9 cellular contexts compared by ENCODE assay signal in genomic region chr21:25573409-25574206, GRCh38. TPM values are rescaled to one million over a fixed set of nuclear protein-coding genes. Genes with fewer than 3 reads are reported as not detected.
DNase-seq lines count a peak whose midpoint lies in the region; ATAC-seq, FAIRE-seq and TF ChIP-seq lines count a peak whose summit lies in the region.
"Had no signal": no experiment of that assay in that cellular context is flagged by ENCODE, and none has a peak within 500 bp of the region (broad histone marks: within the 10 kb centered on the region; RNA-seq: fewer than 3 reads in every experiment).

No MANE protein-coding gene starts in this region.

- H3K9me1 ChIP-seq in K562 (ENCODE audit: control insufficient read depth, insufficient read depth, low read length): no peaks in the 10 kb centered on the region

- H3K9me3 ChIP-seq in K562 (replicated peaks; ENCODE audit: control insufficient read depth, insufficient read depth, low read depth, low read length) (no peaks in the 10 kb centered on the region), neuronal stem cell (replicated peaks in 1 of 2; ENCODE audit: control insufficient read depth in 2 of 2, insufficient read depth in 1 of 2, low read depth in 1 of 2, low read length in 2 of 2) (no peaks in the 10 kb centered on the region)
- H3K9me3 ChIP-seq: heart left ventricle had no signal

- H3K4me1 ChIP-seq in K562 (replicated peaks in 1 of 2; ENCODE audit: control insufficient read depth in 2 of 2, insufficient read depth in 2 of 2, low read length in 2 of 2) (peaks cover 0 to 6% of the 10 kb centered on the region in 2 experiments; a peak in 3 of 5 replicates), neuronal stem cell (ENCODE audit: control insufficient read depth in 2 of 2, insufficient read depth in 1 of 2, low read depth in 1 of 2, low read length in 2 of 2) (peaks cover 0 to 6% of the 10 kb centered on the region in 2 donors)

- H3K23ac ChIP-seq in neuronal stem cell (ENCODE audit: low read depth, low read length, poor library complexity): no peak overlapping the region

- H3K4ac ChIP-seq in neuronal stem cell (ENCODE audit: low read length): no peak overlapping the region

- H4K91ac ChIP-seq in neuronal stem cell (ENCODE audit: low read depth, low read length, poor library complexity): no peak overlapping the region

- peaks cover 6% of the 10 kb centered on the region; the same call in 2 of the 3 replicates for H3K36me3 ChIP-seq in K562 (ENCODE audit: control insufficient read depth, insufficient read depth, low read length)
- peaks cover 0 to 18% of the 10 kb centered on the region in 2 donors for H3K36me3 ChIP-seq in neuronal stem cell (replicated peaks in 1 of 2; ENCODE audit: control insufficient read depth in 2 of 2, insufficient read depth in 2 of 2, low read length in 2 of 2)

- H3K4me3 ChIP-seq in K562 (no peak overlapping the region), neuronal stem cell (ENCODE audit: low read length in 2 of 2) (no peak overlapping the region)
- H3K4me3 ChIP-seq: heart left ventricle had no signal

- no peak for TF ChIP-seq POLR2A in K562 (conservative IDR thresholded peaks at IDR 0.05)

- no peaks in the 10 kb centered on the region for H3K79me1 ChIP-seq in neuronal stem cell (ENCODE audit: low read depth, low read length)

- CTCF ChIA-PET in K562 (lab: Yijun Ruan, JAX; ENCODE audit: low intra/inter-chr PET ratio): no interaction called here

- H3K4me2 ChIP-seq in K562 (ENCODE audit: insufficient read depth, low read length) (no peak overlapping the region), neuronal stem cell (ENCODE audit: insufficient read depth, low read length, poor library complexity, severe bottlenecking) (no peak overlapping the region)

- no peaks in the 10 kb centered on the region for H4K20me1 ChIP-seq in K562 (replicated peaks; ENCODE audit: control insufficient read depth, insufficient read depth, low read length)

- no peak overlapping the region for H2AK5ac ChIP-seq in neuronal stem cell (ENCODE audit: low read depth, low read length)

- peak; percentile 23 for ATAC-seq in HG03175 (IDR thresholded peaks at IDR 0.05; ENCODE audit: unreplicated experiment)
- ATAC-seq in K562: peak; percentile 74

- H3K9ac ChIP-seq in K562 (ENCODE audit: insufficient read depth in 1 of 2, low read depth in 2 of 2, low read length in 2 of 2) (no peak overlapping the region), neuronal stem cell (ENCODE audit: low read depth, low read length, poor library complexity) (no peak overlapping the region)

- intact Hi-C loops in K562 (cut with micrococcal nuclease): no loop called here

- H2BK12ac ChIP-seq in neuronal stem cell (ENCODE audit: low read length): no peak overlapping the region

- TF ChIP-seq RAD21 in K562 (CRISPR knock-in tag; conservative IDR thresholded peaks at IDR 0.05 in 1 of 2, IDR thresholded peaks at IDR 0.05 in 1 of 2): no peak

- FAIRE-seq in K562 (lab: Jason Lieb, UNC): peak; percentile 87

- H2BK15ac ChIP-seq in neuronal stem cell (ENCODE audit: low read length): no peak overlapping the region

- no peak for TF ChIP-seq EP300 in K562 (IDR thresholded peaks at IDR 0.05; ENCODE audit: low read length)

- DNase-seq in activated CD8-positive, alpha-beta memory T cell treated with anti-CD3 and anti-CD28 coated beads for 24 hours: peak; percentile 76
- DNase-seq in activated CD8-positive, alpha-beta memory T cell treated with anti-CD3 and anti-CD28 coated beads, Interleukin-2, amount 50 U/mL, for 48 hours: no peak
- DNase-seq in SW480 (ENCODE audit: low spot score) (peak; percentile 92), K562 (ENCODE audit: extremely low read depth in 1 of 4, low spot score in 3 of 4) (peak; percentile 22 to 63 (median 30)), neuronal stem cell (ENCODE audit: low spot score) (no peak), NCI-H2227 treated with DMSO at 0.1 percent for 48 hours (lab: John Stamatoyannopoulos, UW) (no peak), COR-L47 (lab: John Stamatoyannopoulos, UW) (no peak)
- DNase-seq: heart left ventricle had no signal

- H3K14ac ChIP-seq in neuronal stem cell (ENCODE audit: low read length): no peak overlapping the region

- H3K79me2 ChIP-seq in K562 (ENCODE audit: control insufficient read depth, insufficient read depth, low read length): no peaks in the 10 kb centered on the region

- POLR2A ChIA-PET in K562 (lab: Yijun Ruan, JAX): no interaction called here

- no peak for TF ChIP-seq CTCF in K562 (IDR thresholded peaks at IDR 0.05 in 2 of 3, conservative IDR thresholded peaks at IDR 0.05 in 1 of 3; ENCODE audit: insufficient read depth in 2 of 3, low read depth in 1 of 3, low read length in 3 of 3)

- H2AFZ ChIP-seq in K562 (ENCODE audit: low read depth, low read length): no peak overlapping the region
- peak overlapping the region; percentile 11 for H2AFZ ChIP-seq in neuronal stem cell (ENCODE audit: low read length)

- H3K27me3 ChIP-seq in K562 (ENCODE audit: control insufficient read depth in 2 of 2, insufficient read depth in 2 of 2, low read length in 2 of 2) (no peaks in the 10 kb centered on the region), neuronal stem cell (ENCODE audit: control insufficient read depth in 3 of 3, insufficient read depth in 3 of 3, low read depth in 1 of 3, low read length in 3 of 3) (no peaks in the 10 kb centered on the region)
- H3K27me3 ChIP-seq: heart left ventricle had no signal

- WGBS in K562 (ENCODE audit: insufficient coverage, low coverage, missing lambda C conversion rate): 54% methylated on average over 6 of the region's 6 CpGs
- no CpG with 5 or more reads among the region's 6 CpGs for WGBS in neuronal stem cell (ENCODE audit: extremely low coverage in 2 of 2, insufficient read length in 2 of 2, insufficient replicate concordance in 1 of 2), 2 donors

- no peak overlapping the region for H2BK5ac ChIP-seq in neuronal stem cell (ENCODE audit: low read length)

- no TSS peak for BruUV-seq in K562 (replicated peaks; lab: Mats Ljungman, UMichigan)

- H2BK120ac ChIP-seq in neuronal stem cell (ENCODE audit: low read depth, low read length): no peak overlapping the region

- no peak overlapping the region for H3K18ac ChIP-seq in neuronal stem cell (ENCODE audit: low read length)

- H3K27ac ChIP-seq in K562 (ENCODE audit: extremely low read depth, low read depth, low read length): no peak overlapping the region
- H3K27ac ChIP-seq in neuronal stem cell (replicated peaks; ENCODE audit: low read length): no peak overlapping the region

- in situ Hi-C loops in K562 (cut with MboI): no loop called here

- H4K8ac ChIP-seq in neuronal stem cell (ENCODE audit: low read depth, low read length): no peak overlapping the region

TF ChIP-seq in K562, 482 proteins besides CTCF, POLR2A, EP300 and RAD21 (continues in another document):
- TF ChIP-seq GMEB1 (CRISPR knock-in tag; IDR thresholded peaks at IDR 0.05) (no peak), SOX6 (IDR thresholded peaks at IDR 0.05) (peak; percentile 36; the same call in 1 of the 2 replicates), HMBOX1 (IDR thresholded peaks at IDR 0.05) (peak; percentile 97), SMARCE1 (IDR thresholded peaks at IDR 0.05) (peak; percentile 90)

RNA-seq across cellular contexts. Expression of gene MRPL39, which starts 33.7 kb away (rescaled TPM):
- total RNA-seq in K562 (2011; cell fraction: chromatin; rRNA removed; ENCODE audit: low replicate concordance): 11.5 and 18.0 TPM in 2 replicates
- total RNA-seq in K562 (2011; cell fraction: nucleolus; rRNA removed): 9.7 and 12.1 TPM in 2 replicates
- 14.7 and 18.0 TPM in 2 replicates for total RNA-seq in K562 (2011; cell fraction: nucleoplasm; rRNA removed)
- total RNA-seq in K562 (2014; rRNA removed) (72.5 and 105 TPM in 2 replicates), K562 (2014; rRNA removed; fragmentation: Illumina TruSeq; extraction: Trizol) (105 and 114 TPM in 2 replicates), K562 (2015; rRNA removed; fragmentation: Illumina TruSeq; extraction: Trizol) (94.2 and 109 TPM in 2 replicates), K562 (2021) (65.4 and 71.7 TPM in 2 replicates)
- polyA plus RNA-seq in K562 (2011; rRNA removed) (68.1 and 99.0 TPM in 2 replicates), K562 (2014; fragmentation: Illumina TruSeq; extraction: Trizol) (84.8 and 95.9 TPM in 2 replicates), K562 (2014; fragmentation: Nextera tagmentation; extraction: Ambion mirVana) (100 to 1,000 TPM; 234 to 247 TPM), K562 (2014; rRNA removed) (94.8 and 109 TPM in 2 replicates)
- polyA plus RNA-seq in K562 (2011; cell fraction: cytosol; rRNA removed): 18.8 and 32.3 TPM in 2 replicates
- polyA plus RNA-seq in K562 (2011; cell fraction: nucleus; rRNA removed): 12.7 and 22.2 TPM in 2 replicates
- 43.3 and 88.3 TPM in 2 replicates for polyA plus RNA-seq in K562 (2012)
- 82.5 and 93.5 TPM in 2 replicates for polyA minus RNA-seq in K562 (2011; rRNA and poly(A)+ RNA removed)
- 17.1 and 26.2 TPM in 2 replicates for polyA minus RNA-seq in K562 (2011; cell fraction: cytosol; rRNA and poly(A)+ RNA removed)
- 13.2 and 27.8 TPM in 2 replicates for polyA minus RNA-seq in K562 (2011; cell fraction: nucleus; rRNA and poly(A)+ RNA removed)
- 41.9 TPM for polyA plus RNA-seq in neuronal stem cell (2013, experiment 1 of 2)
- polyA plus RNA-seq in neuronal stem cell (2013, experiment 2 of 2): 42.4 TPM

Comparison
In these comparisons a context has a peak if more than half of its experiments do, and no peak if none do; other contexts are left out.
1. DNase-seq: peak in activated CD8-positive, alpha-beta memory T cell treated with anti-CD3 and anti-CD28 coated beads for 24 hours (single experiment), SW480 (single experiment) and K562 (4 of 4); none in activated CD8-positive, alpha-beta memory T cell treated with anti-CD3 and anti-CD28 coated beads, Interleukin-2, amount 50 U/mL, for 48 hours (single experiment), neuronal stem cell (single experiment), NCI-H2227 treated with DMSO at 0.1 percent for 48 hours (single experiment) and COR-L47 (single experiment).